ENCODE assay signal across 11 cellular contexts in genomic region chr14:68363401-68363800, GRCh38.
DNase-seq lines count a peak whose midpoint lies in the region; ATAC-seq and TF ChIP-seq lines count a peak whose summit lies in the region.
"Had no signal": no experiment of that assay in that cellular context is flagged by ENCODE, and none has a peak within 500 bp of the region (broad histone marks: within the 10 kb centered on the region; RNA-seq: fewer than 3 reads in every experiment).

No MANE protein-coding gene starts in this region.

- no peak for ATAC-seq in HG02885 (IDR thresholded peaks at IDR 0.05; ENCODE audit: poor library complexity, unreplicated experiment)

- H3K27ac ChIP-seq in BLaER1 treated with 17β-estradiol and CSF1 and Interleukin-3, amounts not matched to agents 10 nM and 100 nM, result peak overlapping the region; percentile 73 to 86 (median 81)
- H3K27ac ChIP-seq: C4-2B had no signal

- no peak for TF ChIP-seq CTCF in neural crest cell (conservative IDR thresholded peaks at IDR 0.05)

- H3K4me3 ChIP-seq in BLaER1 treated with 17β-estradiol and CSF1 and Interleukin-3, amounts not matched to agents 10 nM and 100 nM, result no peak overlapping the region

- H3K36me3 Mint-ChIP-seq in neural crest cell (ENCODE audit: low read depth), result peaks cover 2% of the 10 kb centered on the region

- H3K9me3 Mint-ChIP-seq in neural crest cell, result peaks cover 1% of the 10 kb centered on the region
- H3K9me3 Mint-ChIP-seq: activated T-helper 1 cell treated with anti-CD3 and anti-CD28 coated beads, Interleukin-12 subunit alpha, Interleukin-12 subunit beta, Interleukin-2, Interleukin-4 antibody, amounts not matched to agents 30 ng/mL and 10 ng/mL and 1 ng/mL, durations not matched to agents 14 hours and 24 hours and 36 hours had no signal

- peaks cover 70 to 97% (median 89%) of the 10 kb centered on the region in 10 experiments for H3K4me1 ChIP-seq in BLaER1 treated with 17β-estradiol and CSF1 and Interleukin-3, amounts not matched to agents 10 nM and 100 nM

- peak overlapping the region; percentile 99 for H3K27ac Mint-ChIP-seq in neural crest cell (ENCODE audit: unreplicated experiment)
- H3K27ac Mint-ChIP-seq: activated T-helper 1 cell treated with anti-CD3 and anti-CD28 coated beads, Interleukin-12 subunit alpha, Interleukin-12 subunit beta, Interleukin-2, Interleukin-4 antibody, amounts not matched to agents 30 ng/mL and 10 ng/mL and 1 ng/mL, durations not matched to agents 14 hours and 24 hours and 36 hours had no signal

- H4K20me1 ChIP-seq in BLaER1 treated with 17β-estradiol and CSF1 and Interleukin-3, amounts not matched to agents 10 nM and 100 nM, result no peaks in the 10 kb centered on the region

- H3K9ac ChIP-seq in BLaER1 treated with 17β-estradiol and CSF1 and Interleukin-3, amounts not matched to agents 10 nM and 100 nM, result peak overlapping the region in 3 of 11 experiments; percentile 1 to 27 (median 13); a peak in 4 of 22 replicates

- H3K36me3 ChIP-seq in BLaER1 treated with 17β-estradiol and CSF1 and Interleukin-3, amounts not matched to agents 10 nM and 100 nM, result no peaks in the 10 kb centered on the region

- peak overlapping the region; percentile 28 to 87 (median 70); a peak in 20 of 22 replicates for H3K4me2 ChIP-seq in BLaER1 treated with 17β-estradiol and CSF1 and Interleukin-3, amounts not matched to agents 10 nM and 100 nM

- peaks cover 0 to 20% (median 0%) of the 10 kb centered on the region in 11 experiments; a peak in 7 of 22 replicates for H3K9me3 ChIP-seq in BLaER1 treated with 17β-estradiol and CSF1 and Interleukin-3, amounts not matched to agents 10 nM and 100 nM (replicated peaks in 1 of 11)

- TF ChIP-seq POLR2A in erythroblast (IDR thresholded peaks at IDR 0.05; ENCODE audit: low read length), result no peak

- DNase-seq in NCI-H2227 treated with DMSO at 0.1 percent for 48 hours (lab: John Stamatoyannopoulos, UW) (peak; percentile 76), erythroblast (lab: John Stamatoyannopoulos, UW) (peak; percentile 30 to 32), neural crest cell (ENCODE audit: low read depth, low spot score) (peak; percentile 26), NCI-H1694 (lab: John Stamatoyannopoulos, UW) (no peak), SKM-1 treated with dmso at 0.1 percent for 144 hours (lab: John Stamatoyannopoulos, UW; ENCODE audit: unreplicated experiment) (no peak), medulla oblongata (ENCODE audit: extremely low spot score) (no peak)
- DNase-seq: NCI-H2107 had no signal

- peaks cover 87% of the 10 kb centered on the region for H3K4me1 Mint-ChIP-seq in neural crest cell

- no peaks in the 10 kb centered on the region for H3K27me3 ChIP-seq in BLaER1 treated with 17β-estradiol and CSF1 and Interleukin-3, amounts not matched to agents 10 nM and 100 nM

- peak overlapping the region; percentile 77 for H3K4me3 Mint-ChIP-seq in neural crest cell
- H3K4me3 Mint-ChIP-seq: activated T-helper 1 cell treated with anti-CD3 and anti-CD28 coated beads, Interleukin-12 subunit alpha, Interleukin-12 subunit beta, Interleukin-2, Interleukin-4 antibody, amounts not matched to agents 30 ng/mL and 10 ng/mL and 1 ng/mL, durations not matched to agents 14 hours and 24 hours and 36 hours had no signal

- no peaks in the 10 kb centered on the region for H3K27me3 Mint-ChIP-seq in neural crest cell (ENCODE audit: low read depth)

Comparison
In these comparisons a context has a peak if more than half of its experiments do, and no peak if none do; other contexts are left out.
1. DNase-seq: peak in NCI-H2227 treated with DMSO at 0.1 percent for 48 hours (single experiment), erythroblast (2 of 2) and neural crest cell (single experiment); none in NCI-H1694 (single experiment), SKM-1 treated with dmso at 0.1 percent for 144 hours (single experiment) and medulla oblongata (single experiment).